Comparison of ENCODE assay signal across 18 cellular contexts in the genomic region with DNA sequence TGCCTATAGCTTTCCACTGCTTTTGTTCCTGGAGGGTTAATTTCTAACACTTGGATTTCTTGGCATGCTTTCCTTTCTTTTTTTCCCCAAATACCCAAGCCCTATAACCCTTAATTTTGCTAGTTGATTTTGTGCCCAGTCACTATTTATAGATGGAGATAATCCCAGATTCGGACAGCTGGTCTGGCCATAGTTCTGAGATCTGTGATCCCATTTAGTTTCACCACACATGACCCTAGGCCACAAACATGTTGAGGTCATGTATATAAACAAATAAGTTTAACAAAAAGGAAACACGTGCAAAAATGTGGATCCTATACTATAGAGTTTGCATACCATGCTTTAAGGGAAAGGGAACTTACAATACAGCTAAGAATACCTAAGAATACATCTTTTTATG.
DNase-seq lines count a peak whose midpoint lies in the region; ATAC-seq and TF ChIP-seq lines count a peak whose summit lies in the region.
"Had no signal": no experiment of that assay in that cellular context is flagged by ENCODE, and none has a peak within 500 bp of the region (broad histone marks: within the 10 kb centered on the region; RNA-seq: fewer than 3 reads in every experiment).

No MANE protein-coding gene starts in this region.

- peaks cover 12% of the 10 kb centered on the region for H3K4me1 ChIP-seq in SJCRH30

- H3K9me3 ChIP-seq in SJCRH30 (replicated peaks) = no peaks in the 10 kb centered on the region
- H3K9me3 ChIP-seq: Caco-2, MG63 had no signal

- DNase-seq in HFF-Myc (ENCODE audit: extremely low read depth, low read depth) = peak; percentile 36
- DNase-seq in SJCRH30 = peak; percentile 56 to 72
- DNase-seq in iris pigment epithelial cell (ENCODE audit: low read depth) = peak; percentile 32
- no peak for DNase-seq in cerebellum (ENCODE audit: low spot score)
- DNase-seq in AML-193 (lab: John Stamatoyannopoulos, UW) = no peak
- DNase-seq in activated CD8-positive, alpha-beta memory T cell treated with anti-CD3 and anti-CD28 coated beads, Interleukin-2, amount 50 U/mL, for 4 hours = no peak
- DNase-seq: 8988T, Caco-2, MG63, NCI-H1105, NCI-H1694, NCI-H524 had no signal

- ATAC-seq in HG03196 (IDR thresholded peaks at IDR 0.05; ENCODE audit: unreplicated experiment) = no peak
- ATAC-seq: HCT116, HepG2 had no signal

- no peaks in the 10 kb centered on the region for H3K27me3 ChIP-seq in SJCRH30
- H3K27me3 ChIP-seq: MG63 had no signal

- no peaks in the 10 kb centered on the region for H3K36me3 ChIP-seq in SJCRH30
- H3K36me3 ChIP-seq: MG63 had no signal

- TF ChIP-seq CTCF in 22Rv1 (IDR thresholded peaks at IDR 0.05) (no peak), HFF-Myc (IDR thresholded peaks at IDR 0.05; ENCODE audit: low read depth, low read length, missing control alignments) (no peak)

- 0 out of 2 replicates have a peak overlapping the region, but pooled peaks have one; percentile 16 for H3K27ac ChIP-seq in 22Rv1
- H3K27ac ChIP-seq in SJCRH30 = no peak overlapping the region; the same call in 1 of the 2 replicates
- H3K27ac ChIP-seq: KMS-11, RWPE1 had no signal

- H3K4me3 ChIP-seq in HFF-Myc (replicated peaks; ENCODE audit: low read depth, low read length) = no peak overlapping the region
- H3K4me3 ChIP-seq in SJCRH30 = no peak overlapping the region
- H3K4me3 ChIP-seq: MG63 had no signal

Comparison
In these comparisons a context has a peak if more than half of its experiments do, and no peak if none do; other contexts are left out.
1. DNase-seq: peak in HFF-Myc (single experiment), SJCRH30 (2 of 2) and iris pigment epithelial cell (single experiment); none in cerebellum (single experiment), AML-193 (0 of 2) and activated CD8-positive, alpha-beta memory T cell treated with anti-CD3 and anti-CD28 coated beads, Interleukin-2, amount 50 U/mL, for 4 hours (single experiment).